ENCODE assay signal across 1 cellular context in genomic region chr7:149462101-149462520, GRCh38.
TF ChIP-seq lines count a peak whose summit lies in the region.

No MANE protein-coding gene starts in this region.

TF ChIP-seq in IMR-90, 13 proteins besides CTCF, POLR2A, EP300 and RAD21:
- TF ChIP-seq BHLHE40 (IDR thresholded peaks at IDR 0.05; ENCODE audit: low read depth, low read length) (no peak), RFX5 (IDR thresholded peaks at IDR 0.05; ENCODE audit: low read depth, low read length) (no peak), RCOR1 (IDR thresholded peaks at IDR 0.05; ENCODE audit: insufficient replicate concordance, low read length) (no peak), CHD1 (IDR thresholded peaks at IDR 0.05; ENCODE audit: low read depth, low read length) (no peak), MAFK (IDR thresholded peaks at IDR 0.05; ENCODE audit: low read depth, low read length) (no peak), MXI1 (IDR thresholded peaks at IDR 0.05; ENCODE audit: borderline replicate concordance, low read depth, low read length) (no peak), MAZ (IDR thresholded peaks at IDR 0.05; ENCODE audit: borderline replicate concordance, low read depth, low read length) (no peak), USF2 (IDR thresholded peaks at IDR 0.05; ENCODE audit: low read depth, low read length) (no peak)
